18 cellular contexts compared by ENCODE assay signal in genomic region chr1:217402301-217402700, GRCh38.
A peak's percentile ranks its signal among the peaks of the same experiment; 100 is the strongest.
DNase-seq lines count a peak whose midpoint lies in the region; ATAC-seq and TF ChIP-seq lines count a peak whose summit lies in the region.
"Had no signal": no experiment of that assay in that cellular context is flagged by ENCODE, and none has a peak within 500 bp of the region (broad histone marks: within the 10 kb centered on the region; RNA-seq: fewer than 3 reads in every experiment).

No MANE protein-coding gene starts in this region.

- ATAC-seq in SK-N-SH treated with all-trans-retinoic acid at 6 μM for 48 hours (no peak), GM19463 (IDR thresholded peaks at IDR 0.05; ENCODE audit: unreplicated experiment) (no peak)

- no peaks in the 10 kb centered on the region for H3K79me1 ChIP-seq in neuronal stem cell (ENCODE audit: low read depth, low read length)

- no peak overlapping the region for H4K8ac ChIP-seq in neuronal stem cell (ENCODE audit: low read depth, low read length)

- H3K4me1 ChIP-seq in neuronal stem cell (ENCODE audit: control insufficient read depth in 2 of 2, insufficient read depth in 1 of 2, low read depth in 1 of 2, low read length in 2 of 2), result peaks cover 0 to 2% of the 10 kb centered on the region in 2 donors

- no peak overlapping the region for H3K23ac ChIP-seq in neuronal stem cell (ENCODE audit: low read depth, low read length, poor library complexity)

- no peaks in the 10 kb centered on the region for H3K9me3 ChIP-seq in neuronal stem cell (replicated peaks in 1 of 2; ENCODE audit: control insufficient read depth in 2 of 2, insufficient read depth in 1 of 2, low read depth in 1 of 2, low read length in 2 of 2)

- H3K4me3 ChIP-seq in neuronal stem cell (ENCODE audit: low read length in 2 of 2), result no peak overlapping the region
- H3K4me3 ChIP-seq: SK-N-MC had no signal

- H3K14ac ChIP-seq in neuronal stem cell (ENCODE audit: low read length), result no peak overlapping the region

- H2BK15ac ChIP-seq in neuronal stem cell (ENCODE audit: low read length), result no peak overlapping the region

- TF ChIP-seq CTCF in GM10266 (IDR thresholded peaks at IDR 0.05; ENCODE audit: control insufficient read depth, insufficient read depth, low read depth, missing control alignments), result no peak

- H2BK12ac ChIP-seq in neuronal stem cell (ENCODE audit: low read length), result no peak overlapping the region

- H3K18ac ChIP-seq in neuronal stem cell (ENCODE audit: low read length), result no peak overlapping the region

- H2BK120ac ChIP-seq in neuronal stem cell (ENCODE audit: low read depth, low read length), result no peak overlapping the region

- peak overlapping the region; percentile 10 for H2AFZ ChIP-seq in neuronal stem cell (ENCODE audit: low read length)

- H3K36me3 ChIP-seq in neuronal stem cell (replicated peaks in 1 of 2; ENCODE audit: control insufficient read depth in 2 of 2, insufficient read depth in 2 of 2, low read length in 2 of 2), result no peaks in the 10 kb centered on the region

- H3K4me2 ChIP-seq in neuronal stem cell (ENCODE audit: insufficient read depth, low read length, poor library complexity, severe bottlenecking), result no peak overlapping the region

- H2BK5ac ChIP-seq in neuronal stem cell (ENCODE audit: low read length), result no peak overlapping the region

- WGBS in neuronal stem cell (ENCODE audit: extremely low coverage in 2 of 2, insufficient read length in 2 of 2, insufficient replicate concordance in 1 of 2), 2 donors, result no CpG with 5 or more reads among the region's 2 CpGs

- H3K27ac ChIP-seq in neuronal stem cell (replicated peaks; ENCODE audit: low read length), result no peak overlapping the region
- H3K27ac ChIP-seq: SK-N-MC had no signal

- H3K9ac ChIP-seq in neuronal stem cell (ENCODE audit: low read depth, low read length, poor library complexity), result no peak overlapping the region

- H3K27me3 ChIP-seq in neuronal stem cell (ENCODE audit: control insufficient read depth in 3 of 3, insufficient read depth in 3 of 3, low read depth in 1 of 3, low read length in 3 of 3), result no peaks in the 10 kb centered on the region

- H3K4ac ChIP-seq in neuronal stem cell (ENCODE audit: low read length), result no peak overlapping the region

- no peak overlapping the region for H4K91ac ChIP-seq in neuronal stem cell (ENCODE audit: low read depth, low read length, poor library complexity)

- DNase-seq in EL (peak; percentile 33), LHCN-M2 (ENCODE audit: low read depth) (peak; percentile 24), glomerular visceral epithelial cell (ENCODE audit: extremely low spot score) (peak; percentile 31), neuronal stem cell (ENCODE audit: low spot score) (no peak), NCI-H1417 treated with DMSO at 0.1 percent for 48 hours (lab: John Stamatoyannopoulos, UW) (no peak), GM10266 (ENCODE audit: extremely low spot score) (no peak)
- DNase-seq: CD4-positive, CD25-positive, alpha-beta regulatory T cell; NCI-H1092; NCI-H1436 treated with DMSO at 0.1 percent for 48 hours; NCI-H2081; NCI-H2171; NCI-H524 treated with DMSO at 0.1 percent for 48 hours; NCI-H82; RPMI8226; SHP77 had no signal

- H2AK5ac ChIP-seq in neuronal stem cell (ENCODE audit: low read depth, low read length), result no peak overlapping the region

TF ChIP-seq in SK-N-SH treated with all-trans-retinoic acid at 6 μM for 48 hours, 23 proteins besides CTCF, POLR2A, EP300 and RAD21:
- no peak for TF ChIP-seq GLIS3 (CRISPR knock-in tag; IDR thresholded peaks at IDR 0.05)
- TF ChIP-seq ZFP3 (CRISPR knock-in tag; IDR thresholded peaks at IDR 0.05), result no peak
- no peak for TF ChIP-seq ZFP30 (CRISPR knock-in tag; IDR thresholded peaks at IDR 0.05)
- no peak for TF ChIP-seq PATZ1 (CRISPR knock-in tag; IDR thresholded peaks at IDR 0.05; ENCODE audit: borderline replicate concordance)
- no peak for TF ChIP-seq ARNTL (CRISPR knock-in tag; IDR thresholded peaks at IDR 0.05; ENCODE audit: borderline replicate concordance, low read depth)
- TF ChIP-seq TCF4 (CRISPR knock-in tag; IDR thresholded peaks at IDR 0.05; ENCODE audit: borderline replicate concordance), result no peak
- TF ChIP-seq SNAI2 (CRISPR knock-in tag; IDR thresholded peaks at IDR 0.05), result no peak
- no peak for TF ChIP-seq BACH2 (CRISPR knock-in tag; IDR thresholded peaks at IDR 0.05; ENCODE audit: borderline replicate concordance)
- TF ChIP-seq, protein P1, sequence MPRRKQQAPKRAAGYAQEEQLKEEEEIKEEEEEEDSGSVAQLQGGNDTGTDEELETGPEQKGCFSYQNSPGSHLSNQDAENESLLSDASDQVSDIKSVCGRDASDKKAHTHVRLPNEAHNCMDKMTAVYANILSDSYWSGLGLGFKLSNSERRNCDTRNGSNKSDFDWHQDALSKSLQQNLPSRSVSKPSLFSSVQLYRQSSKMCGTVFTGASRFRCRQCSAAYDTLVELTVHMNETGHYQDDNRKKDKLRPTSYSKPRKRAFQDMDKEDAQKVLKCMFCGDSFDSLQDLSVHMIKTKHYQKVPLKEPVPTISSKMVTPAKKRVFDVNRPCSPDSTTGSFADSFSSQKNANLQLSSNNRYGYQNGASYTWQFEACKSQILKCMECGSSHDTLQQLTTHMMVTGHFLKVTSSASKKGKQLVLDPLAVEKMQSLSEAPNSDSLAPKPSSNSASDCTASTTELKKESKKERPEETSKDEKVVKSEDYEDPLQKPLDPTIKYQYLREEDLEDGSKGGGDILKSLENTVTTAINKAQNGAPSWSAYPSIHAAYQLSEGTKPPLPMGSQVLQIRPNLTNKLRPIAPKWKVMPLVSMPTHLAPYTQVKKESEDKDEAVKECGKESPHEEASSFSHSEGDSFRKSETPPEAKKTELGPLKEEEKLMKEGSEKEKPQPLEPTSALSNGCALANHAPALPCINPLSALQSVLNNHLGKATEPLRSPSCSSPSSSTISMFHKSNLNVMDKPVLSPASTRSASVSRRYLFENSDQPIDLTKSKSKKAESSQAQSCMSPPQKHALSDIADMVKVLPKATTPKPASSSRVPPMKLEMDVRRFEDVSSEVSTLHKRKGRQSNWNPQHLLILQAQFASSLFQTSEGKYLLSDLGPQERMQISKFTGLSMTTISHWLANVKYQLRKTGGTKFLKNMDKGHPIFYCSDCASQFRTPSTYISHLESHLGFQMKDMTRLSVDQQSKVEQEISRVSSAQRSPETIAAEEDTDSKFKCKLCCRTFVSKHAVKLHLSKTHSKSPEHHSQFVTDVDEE (CRISPR knock-in tag; IDR thresholded peaks at IDR 0.05), result no peak
- TF ChIP-seq, protein P2, sequence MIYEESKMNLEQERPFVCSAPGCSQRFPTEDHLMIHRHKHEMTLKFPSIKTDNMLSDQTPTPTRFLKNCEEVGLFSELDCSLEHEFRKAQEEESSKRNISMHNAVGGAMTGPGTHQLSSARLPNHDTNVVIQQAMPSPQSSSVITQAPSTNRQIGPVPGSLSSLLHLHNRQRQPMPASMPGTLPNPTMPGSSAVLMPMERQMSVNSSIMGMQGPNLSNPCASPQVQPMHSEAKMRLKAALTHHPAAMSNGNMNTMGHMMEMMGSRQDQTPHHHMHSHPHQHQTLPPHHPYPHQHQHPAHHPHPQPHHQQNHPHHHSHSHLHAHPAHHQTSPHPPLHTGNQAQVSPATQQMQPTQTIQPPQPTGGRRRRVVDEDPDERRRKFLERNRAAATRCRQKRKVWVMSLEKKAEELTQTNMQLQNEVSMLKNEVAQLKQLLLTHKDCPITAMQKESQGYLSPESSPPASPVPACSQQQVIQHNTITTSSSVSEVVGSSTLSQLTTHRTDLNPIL (CRISPR knock-in tag; IDR thresholded peaks at IDR 0.05; ENCODE audit: low read depth), result no peak
- no peak for TF ChIP-seq ESRRG (CRISPR knock-in tag; IDR thresholded peaks at IDR 0.05)
- no peak for TF ChIP-seq TOX (CRISPR knock-in tag; IDR thresholded peaks at IDR 0.05; ENCODE audit: borderline replicate concordance)
- TF ChIP-seq POU6F1 (CRISPR knock-in tag; IDR thresholded peaks at IDR 0.05; ENCODE audit: borderline replicate concordance, low read depth), result no peak
- TF ChIP-seq ZNF565 (CRISPR knock-in tag; conservative IDR thresholded peaks at IDR 0.05; ENCODE audit: low read depth), result no peak

Comparison
In these comparisons a context has a peak if more than half of its experiments do, and no peak if none do; other contexts are left out.
1. DNase-seq: peak in EL (single experiment), LHCN-M2 (single experiment) and glomerular visceral epithelial cell (single experiment); none in neuronal stem cell (single experiment), NCI-H1417 treated with DMSO at 0.1 percent for 48 hours (single experiment) and GM10266 (single experiment).